ENCODE assay signal across 17 cellular contexts in genomic region chr10:77233466-77233865, GRCh38.
DNase-seq lines count a peak whose midpoint lies in the region; ATAC-seq and TF ChIP-seq lines count a peak whose summit lies in the region.
"Had no signal": no experiment of that assay in that cellular context is flagged by ENCODE, and none has a peak within 500 bp of the region (broad histone marks: within the 10 kb centered on the region; RNA-seq: fewer than 3 reads in every experiment).

No MANE protein-coding gene starts in this region.

- TF ChIP-seq CTCF in HEK293 (tag by site-specific recombination; IDR thresholded peaks at IDR 0.05) (no peak), endodermal cell (conservative IDR thresholded peaks at IDR 0.05) (no peak)

- H3K9me3 Mint-ChIP-seq in endodermal cell, result peaks cover 19% of the 10 kb centered on the region
- H3K9me3 Mint-ChIP-seq: CD4-positive, CD25-positive, alpha-beta regulatory T cell; CD8-positive, alpha-beta T cell had no signal

- 75 to 85% methylated on average over 7 of the region's 7 CpGs for WGBS in endodermal cell (ENCODE audit: insufficient coverage in 1 of 2, insufficient read length in 1 of 2), 2 experiments
- WGBS in mesendoderm (ENCODE audit: extremely low coverage, insufficient coverage, low lambda C conversion rate), result no CpG with 5 or more reads among the region's 7 CpGs

- no peak overlapping the region for H2BK15ac ChIP-seq in mesendoderm (replicated peaks; ENCODE audit: low read depth)

- H3K27ac ChIP-seq in HEK293 (ENCODE audit: extremely low read depth, low read depth, low read length) (no peak overlapping the region), endodermal cell (ENCODE audit: low read depth, low read length) (no peak overlapping the region), mesendoderm (ENCODE audit: low read depth, low read length) (no peak overlapping the region)
- H3K27ac ChIP-seq: BLaER1, C4-2B had no signal

- H3K9ac ChIP-seq in endodermal cell (ENCODE audit: extremely low read depth, low read length, poor library complexity, severe bottlenecking) (no peak overlapping the region), mesendoderm (ENCODE audit: low read length) (no peak overlapping the region)
- H3K9ac ChIP-seq: BLaER1 had no signal

- H4K5ac ChIP-seq in mesendoderm (ENCODE audit: low read length), result no peak overlapping the region

- H3K27me3 Mint-ChIP-seq in endodermal cell (ENCODE audit: insufficient read depth), result peaks cover 1% of the 10 kb centered on the region
- H3K27me3 Mint-ChIP-seq: B cell had no signal

- H3K4me1 ChIP-seq in HEK293 (ENCODE audit: control insufficient read depth, insufficient read depth, low read length), result peaks cover 2% of the 10 kb centered on the region; the same call in 1 of the 2 replicates
- H3K4me1 ChIP-seq in endodermal cell (ENCODE audit: control insufficient read depth, insufficient read depth, low read length), result peaks cover 4% of the 10 kb centered on the region
- no peaks in the 10 kb centered on the region for H3K4me1 ChIP-seq in mesendoderm (ENCODE audit: control insufficient read depth, low read depth, low read length)
- H3K4me1 ChIP-seq: BLaER1, Caco-2, HAP-1 had no signal

- DNase-seq in endodermal cell (no peak), mesendoderm (peak; percentile 68), DMS114 treated with DMSO at 0.1 percent for 48 hours (lab: John Stamatoyannopoulos, UW; ENCODE audit: unreplicated experiment) (no peak)
- DNase-seq: Caco-2; CD4-positive, CD25-positive, alpha-beta regulatory T cell; CD8-positive, alpha-beta T cell; DMS79; EL; GF-D8; GOT3 had no signal

- no peaks in the 10 kb centered on the region for H3K79me1 ChIP-seq in mesendoderm (ENCODE audit: low read length)

- no peaks in the 10 kb centered on the region for H3K4me1 Mint-ChIP-seq in endodermal cell
- H3K4me1 Mint-ChIP-seq: B cell; CD4-positive, CD25-positive, alpha-beta regulatory T cell had no signal

- no peak overlapping the region for H3K4ac ChIP-seq in mesendoderm (ENCODE audit: low read depth, low read length)

- no peak overlapping the region for H3K23ac ChIP-seq in mesendoderm (ENCODE audit: low read length)

- no peak overlapping the region for H2BK120ac ChIP-seq in mesendoderm (ENCODE audit: low read depth, low read length)

- H2AK5ac ChIP-seq in mesendoderm (ENCODE audit: low read length), result no peak overlapping the region

- no peak overlapping the region for H3K4me3 Mint-ChIP-seq in endodermal cell
- H3K4me3 Mint-ChIP-seq: B cell; CD4-positive, CD25-positive, alpha-beta regulatory T cell; CD8-positive, alpha-beta T cell had no signal

- ATAC-seq in GM21528 (IDR thresholded peaks at IDR 0.05; ENCODE audit: low FRiP score, unreplicated experiment), result no peak
- ATAC-seq in HG03108 (IDR thresholded peaks at IDR 0.05; ENCODE audit: unreplicated experiment), result no peak
- ATAC-seq: CD8-positive, alpha-beta T cell had no signal

- no peaks in the 10 kb centered on the region for H3K79me2 ChIP-seq in mesendoderm (ENCODE audit: control insufficient read depth, insufficient read depth, low read length)

- POLR2A ChIA-PET in HEK293 (lab: Yijun Ruan, JAX), result no interaction called here

- H3K18ac ChIP-seq in mesendoderm (ENCODE audit: low read length), result no peak overlapping the region

- H4K8ac ChIP-seq in mesendoderm (ENCODE audit: low read depth, low read length), result no peak overlapping the region

- no peaks in the 10 kb centered on the region for H3K36me3 Mint-ChIP-seq in endodermal cell (ENCODE audit: low read depth)
- H3K36me3 Mint-ChIP-seq: CD4-positive, CD25-positive, alpha-beta regulatory T cell; CD8-positive, alpha-beta T cell had no signal

- CTCF ChIA-PET in HEK293 (lab: Yijun Ruan, JAX), result no interaction called here

- H3K56ac ChIP-seq in mesendoderm (ENCODE audit: low read length), result no peak overlapping the region

- H2BK5ac ChIP-seq in mesendoderm (ENCODE audit: low read length), result no peak overlapping the region

- H3K4me3 ChIP-seq in HEK293 (ENCODE audit: low read depth, low read length) (no peak overlapping the region), endodermal cell (ENCODE audit: low read length) (peak overlapping the region; percentile 30), mesendoderm (ENCODE audit: low read length) (no peak overlapping the region)
- H3K4me3 ChIP-seq: BLaER1, HAP-1 had no signal

- H3K4me2 ChIP-seq in mesendoderm (ENCODE audit: low read length), result no peak overlapping the region
- H3K4me2 ChIP-seq: BLaER1 had no signal

- no peaks in the 10 kb centered on the region for H3K27me3 ChIP-seq in endodermal cell (ENCODE audit: control insufficient read depth, insufficient read depth, low read length, poor library complexity, severe bottlenecking)
- no peaks in the 10 kb centered on the region for H3K27me3 ChIP-seq in mesendoderm (ENCODE audit: insufficient read depth, low read length, poor library complexity)
- H3K27me3 ChIP-seq: BLaER1 had no signal

- H3K9me3 ChIP-seq in HEK293 (ENCODE audit: control insufficient read depth, insufficient read depth, low read depth, low read length), result no peaks in the 10 kb centered on the region
- peaks cover 21% of the 10 kb centered on the region for H3K9me3 ChIP-seq in endodermal cell (ENCODE audit: control insufficient read depth, low read length)
- H3K9me3 ChIP-seq: BLaER1, Caco-2, HAP-1 had no signal

- H3K36me3 ChIP-seq in HEK293 (ENCODE audit: control insufficient read depth in 2 of 2, insufficient read depth in 1 of 2, low read length in 2 of 2) (no peaks in the 10 kb centered on the region), endodermal cell (ENCODE audit: control insufficient read depth, insufficient read depth, low read length) (no peaks in the 10 kb centered on the region), mesendoderm (ENCODE audit: control insufficient read depth, insufficient read depth, low read length) (no peaks in the 10 kb centered on the region)
- H3K36me3 ChIP-seq: BLaER1, HAP-1 had no signal

- H3K27ac Mint-ChIP-seq in endodermal cell, result no peak overlapping the region
- H3K27ac Mint-ChIP-seq: B cell; CD4-positive, CD25-positive, alpha-beta regulatory T cell; CD8-positive, alpha-beta T cell had no signal

TF ChIP-seq in HEK293, 187 proteins besides CTCF, POLR2A, EP300 and RAD21:
- TF ChIP-seq ZNF544 (tag by site-specific recombination; IDR thresholded peaks at IDR 0.05) (peak; percentile 89), ZNF521 (tag by site-specific recombination; IDR thresholded peaks at IDR 0.05) (no peak)
